ENCODE assay signal across 11 cellular contexts in genomic region chr13:111005808-111006494, GRCh38.
DNase-seq lines count a peak whose midpoint lies in the region; ATAC-seq and TF ChIP-seq lines count a peak whose summit lies in the region.
"Had no signal": no experiment of that assay in that cellular context is flagged by ENCODE, and none has a peak within 500 bp of the region (broad histone marks: within the 10 kb centered on the region; RNA-seq: fewer than 3 reads in every experiment).

No MANE protein-coding gene starts in this region.

- CTCF ChIA-PET in IMR-90 (lab: Yijun Ruan, JAX) (interaction anchor here (0.9 to 1.5 kb wide), 4 partner anchors 20 to 410 kb away, joined by 3 to 5 read pairs (median 4); partner anchors contain the start of gene ANKRD10), T-cell (lab: Charles Lee) (interaction anchor here in 1 of 2 donors (0.6 kb wide), 1 partner anchor 30 kb away, joined by 3 read pairs; no protein-coding TSS in a partner anchor)

- dilution Hi-C loops in IMR-90 (cut with HindIII; ENCODE audit: low sequenced_read_pairs, unreplicated experiment) = no loop called here

- H2BK20ac ChIP-seq in IMR-90 (ENCODE audit: low read depth, low read length) = peak overlapping the region; percentile 82

- TF ChIP-seq RAD21 in IMR-90 (IDR thresholded peaks at IDR 0.05; ENCODE audit: low read length) = no peak

- H3K56ac ChIP-seq in IMR-90 (ENCODE audit: extremely low read depth, insufficient read depth, low read length) = no peak overlapping the region

- H3K27me3 ChIP-seq in IMR-90 (ENCODE audit: control insufficient read depth, insufficient read depth, low read length) = no peaks in the 10 kb centered on the region; the same call in 1 of the 2 replicates
- no peaks in the 10 kb centered on the region for H3K27me3 ChIP-seq in left lung

- H4K5ac ChIP-seq in IMR-90 (ENCODE audit: low read depth, low read length) = peak overlapping the region; percentile 36

- H3K36me3 ChIP-seq in IMR-90 (ENCODE audit: control insufficient read depth, insufficient read depth, low read length) (no peaks in the 10 kb centered on the region), left lung (no peaks in the 10 kb centered on the region)

- peak; percentile 56 for ATAC-seq in IMR-90 (ENCODE audit: low read depth)
- ATAC-seq in left lung = peak; percentile 70
- ATAC-seq in T-cell (replicated peaks in 1 of 4) = no peak
- no peak for ATAC-seq in HG03378 (IDR thresholded peaks at IDR 0.05; ENCODE audit: unreplicated experiment)

- peak overlapping the region; percentile 40 for H4K91ac ChIP-seq in IMR-90 (ENCODE audit: insufficient read depth, low read depth, low read length)

- POLR2A ChIA-PET in IMR-90 (lab: Charles Lee; ENCODE audit: unreplicated experiment) = no interaction called here
- POLR2A ChIA-PET in T-cell (lab: Charles Lee) = no interaction called here

- H3K4me2 ChIP-seq in IMR-90 (ENCODE audit: low read depth, low read length) = peak overlapping the region; percentile 3; the same call in 1 of the 2 replicates

- H3K4me3 ChIP-seq in IMR-90 (ENCODE audit: insufficient read depth, low read depth, low read length) (no peak overlapping the region), left lung (no peak overlapping the region), skin epidermis (no peak overlapping the region), lower leg skin (ENCODE audit: low read depth, poor library complexity, severe bottlenecking) (no peak overlapping the region)

- peak overlapping the region; percentile 63 to 71 for H4K8ac ChIP-seq in IMR-90 (ENCODE audit: low read depth in 2 of 2, low read length in 2 of 2)

- H3K9me1 ChIP-seq in IMR-90 (ENCODE audit: insufficient read depth, low read length) = peaks cover 12% of the 10 kb centered on the region

- H3K9me3 ChIP-seq in IMR-90 (ENCODE audit: control insufficient read depth, insufficient read depth, low read length) = no peaks in the 10 kb centered on the region
- no peaks in the 10 kb centered on the region for H3K9me3 ChIP-seq in left lung

- BruUV-seq in IMR-90 (replicated peaks; lab: Mats Ljungman, UMichigan) = no TSS peak

- H3K9me3 Mint-ChIP-seq in chondrocyte (ENCODE audit: low read depth) = no peaks in the 10 kb centered on the region
- no peaks in the 10 kb centered on the region for H3K9me3 Mint-ChIP-seq in T-cell
- H3K9me3 Mint-ChIP-seq in activated naive CD8-positive, alpha-beta T cell treated with anti-CD3 and anti-CD28 coated beads for 36 hours = no peaks in the 10 kb centered on the region
- H3K9me3 Mint-ChIP-seq: activated naive CD4-positive, alpha-beta T cell treated with anti-CD3 and anti-CD28 coated beads for 36 hours had no signal

- DNase-seq in IMR-90 (peak; percentile 43), chondrocyte (ENCODE audit: low spot score) (no peak), left lung (no peak), T-cell (no peak), lower leg skin (ENCODE audit: low spot score in 2 of 2) (no peak)
- no peak for DNase-seq in activated naive CD8-positive, alpha-beta T cell treated with anti-CD3 and anti-CD28 coated beads for 36 hours
- DNase-seq: activated naive CD4-positive, alpha-beta T cell treated with anti-CD3 and anti-CD28 coated beads for 36 hours; NCI-H1930; stimulated activated CD4-positive, alpha-beta T cell treated with anti-CD3 and anti-CD28 coated beads, Interleukin-2, amount 100 ng/mL, for 24 hours had no signal

- H2BK5ac ChIP-seq in IMR-90 (ENCODE audit: low read depth, low read length, poor library complexity, severe bottlenecking) = peak overlapping the region; percentile 78

- H3K4me3 Mint-ChIP-seq in chondrocyte (ENCODE audit: unreplicated experiment) = peak overlapping the region; percentile 56
- no peak overlapping the region for H3K4me3 Mint-ChIP-seq in T-cell
- H3K4me3 Mint-ChIP-seq in activated naive CD8-positive, alpha-beta T cell treated with anti-CD3 and anti-CD28 coated beads for 36 hours = no peak overlapping the region
- H3K4me3 Mint-ChIP-seq: activated naive CD4-positive, alpha-beta T cell treated with anti-CD3 and anti-CD28 coated beads for 36 hours had no signal

- peak overlapping the region; percentile 77 for H3K18ac ChIP-seq in IMR-90 (ENCODE audit: low read depth, low read length)

- H3K27me3 Mint-ChIP-seq in chondrocyte (ENCODE audit: low read depth) (no peaks in the 10 kb centered on the region), T-cell (peaks cover 8 to 10% of the 10 kb centered on the region in 2 donors)
- H3K27me3 Mint-ChIP-seq in activated naive CD8-positive, alpha-beta T cell treated with anti-CD3 and anti-CD28 coated beads for 36 hours = peaks cover 34% of the 10 kb centered on the region

- H3K9ac ChIP-seq in IMR-90 (ENCODE audit: low read depth, low read length) = peak overlapping the region; percentile 3; the same call in 1 of the 2 replicates

- peak overlapping the region; percentile 67 for H2AFZ ChIP-seq in IMR-90 (replicated peaks; ENCODE audit: low read length, poor library complexity)

- peaks cover 10% of the 10 kb centered on the region for H3K4me1 ChIP-seq in IMR-90 (ENCODE audit: control insufficient read depth, insufficient read depth, low read length)
- H3K4me1 ChIP-seq in left lung = peaks cover 0 to 20% of the 10 kb centered on the region in 2 donors

- no peaks in the 10 kb centered on the region for H4K20me1 ChIP-seq in IMR-90 (ENCODE audit: insufficient read depth, low read length)

- in situ Hi-C loops in IMR-90 (cut with MboI; ENCODE audit: low sequenced_read_pairs) = no loop called here

- H3K23ac ChIP-seq in IMR-90 (ENCODE audit: low read depth, low read length) = peak overlapping the region; percentile 55; the same call in 1 of the 2 replicates

- no peak for TF ChIP-seq POLR2A in IMR-90 (IDR thresholded peaks at IDR 0.05; ENCODE audit: low read depth, low read length)
- TF ChIP-seq POLR2A in lower leg skin (IDR thresholded peaks at IDR 0.05) = no peak

- H3K27ac ChIP-seq in IMR-90 (ENCODE audit: insufficient read depth, low read length) (peak overlapping the region; percentile 73), left lung (peak overlapping the region; percentile 77 to 90), skin epidermis (peak overlapping the region in 18 of 21 experiments; percentile 28 to 84 (median 60))

- H2BK15ac ChIP-seq in IMR-90 (ENCODE audit: low read depth, low read length) = peak overlapping the region; percentile 83; the same call in 1 of the 3 replicates

- H3K4me1 Mint-ChIP-seq in chondrocyte (ENCODE audit: low read depth) (peaks cover 27% of the 10 kb centered on the region), T-cell (no peaks in the 10 kb centered on the region)
- H3K4me1 Mint-ChIP-seq in activated naive CD8-positive, alpha-beta T cell treated with anti-CD3 and anti-CD28 coated beads for 36 hours = peaks cover 3% of the 10 kb centered on the region

- intact Hi-C loops in IMR-90 (cut with micrococcal nuclease) (no loop called here), left lung (cut with DNase I) (no loop called here), lower leg skin (cut with DNase I; ENCODE audit: low total_unique reads) (no loop called here)

- 88% methylated on average over 5 of the region's 16 CpGs; no CpG with 5 or more reads in 1 of the 2 experiments for WGBS in IMR-90 (ENCODE audit: extremely low coverage in 2 of 2, insufficient read length in 1 of 2), 2 experiments
- WGBS in lower leg skin, 2 donors = 54 to 57% methylated on average over 16 of the region's 16 CpGs

- TF ChIP-seq CTCF in IMR-90 (conservative IDR thresholded peaks at IDR 0.05; ENCODE audit: low read depth, low read length) (no peak), chondrocyte (IDR thresholded peaks at IDR 0.05) (no peak), left lung (IDR thresholded peaks at IDR 0.05) (no peak), lower leg skin (IDR thresholded peaks at IDR 0.05) (no peak)

- peak overlapping the region; percentile 61 for H2AK9ac ChIP-seq in IMR-90 (replicated peaks; ENCODE audit: low read depth, low read length, poor library complexity)

- H3K36me3 Mint-ChIP-seq in chondrocyte (ENCODE audit: low read depth) = no peaks in the 10 kb centered on the region
- no peaks in the 10 kb centered on the region for H3K36me3 Mint-ChIP-seq in T-cell
- H3K36me3 Mint-ChIP-seq in activated naive CD8-positive, alpha-beta T cell treated with anti-CD3 and anti-CD28 coated beads for 36 hours = no peaks in the 10 kb centered on the region

- peak overlapping the region; percentile 90 for H3K4ac ChIP-seq in IMR-90 (ENCODE audit: low read depth, low read length)

- H3K79me1 ChIP-seq in IMR-90 (ENCODE audit: low read depth in 1 of 2, low read length in 2 of 2) = no peaks in the 10 kb centered on the region

- H2BK120ac ChIP-seq in IMR-90 (ENCODE audit: low read depth, low read length) = peak overlapping the region; percentile 56

- H3K14ac ChIP-seq in IMR-90 (replicated peaks; ENCODE audit: low read depth, low read length) = peak overlapping the region; percentile 26; the same call in 1 of the 2 replicates

- peak overlapping the region; percentile 90; the same call in 1 of the 2 replicates for H2AK5ac ChIP-seq in IMR-90 (ENCODE audit: low read depth, low read length)

- H3K27ac Mint-ChIP-seq in chondrocyte (ENCODE audit: unreplicated experiment) (peak overlapping the region; percentile 95), T-cell (no peak overlapping the region)
- no peak overlapping the region for H3K27ac Mint-ChIP-seq in activated naive CD8-positive, alpha-beta T cell treated with anti-CD3 and anti-CD28 coated beads for 36 hours
- H3K27ac Mint-ChIP-seq: activated naive CD4-positive, alpha-beta T cell treated with anti-CD3 and anti-CD28 coated beads for 36 hours had no signal

TF ChIP-seq in IMR-90, 13 proteins besides CTCF, POLR2A, EP300 and RAD21 (continues in another document):
- TF ChIP-seq RFX5 (IDR thresholded peaks at IDR 0.05; ENCODE audit: low read depth, low read length) (no peak), RCOR1 (IDR thresholded peaks at IDR 0.05; ENCODE audit: insufficient replicate concordance, low read length) (no peak), MXI1 (IDR thresholded peaks at IDR 0.05; ENCODE audit: borderline replicate concordance, low read depth, low read length) (no peak), CHD1 (IDR thresholded peaks at IDR 0.05; ENCODE audit: low read depth, low read length) (no peak), ELK1 (IDR thresholded peaks at IDR 0.05; ENCODE audit: borderline replicate concordance, low read depth, low read length) (no peak), NFE2L2 (IDR thresholded peaks at IDR 0.05; ENCODE audit: low read depth, low read length) (no peak), SMC3 (IDR thresholded peaks at IDR 0.05; ENCODE audit: low read depth, low read length) (no peak), BHLHE40 (IDR thresholded peaks at IDR 0.05; ENCODE audit: low read depth, low read length) (no peak), MAZ (IDR thresholded peaks at IDR 0.05; ENCODE audit: borderline replicate concordance, low read depth, low read length) (no peak)

Comparison
In these comparisons a context has a peak if more than half of its experiments do, and no peak if none do; other contexts are left out.
1. ATAC-seq: peak in IMR-90 (single experiment) and left lung (single experiment); none in T-cell (0 of 4) and HG03378 (single experiment).
2. Peak in every context shown above with its lines, with median percentiles within 50 percentile points of each other: H3K27ac ChIP-seq.